9 cellular contexts compared by ENCODE assay signal in the genomic region with DNA sequence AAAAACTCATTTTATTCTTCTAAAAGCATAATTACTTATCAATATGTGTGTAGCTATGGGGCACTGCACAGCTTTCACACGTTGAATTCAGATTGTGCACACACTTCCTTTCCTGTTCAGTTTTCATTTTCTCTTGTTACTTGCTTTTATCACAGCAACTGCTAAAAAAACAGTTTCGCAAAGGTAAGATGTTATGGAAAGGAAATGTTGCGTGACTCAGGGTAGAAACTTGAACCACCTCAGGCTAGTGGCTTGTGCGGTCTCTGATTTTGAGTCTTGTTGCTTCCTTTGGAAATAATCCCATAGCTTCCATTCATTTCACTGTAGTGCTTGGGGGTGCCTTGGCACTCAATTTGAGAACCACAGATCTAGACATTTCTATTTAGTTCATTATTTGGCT.
DNase-seq lines count a peak whose midpoint lies in the region; ATAC-seq and TF ChIP-seq lines count a peak whose summit lies in the region.
"Had no signal": no experiment of that assay in that cellular context is flagged by ENCODE, and none has a peak within 500 bp of the region (broad histone marks: within the 10 kb centered on the region; RNA-seq: fewer than 3 reads in every experiment).

No MANE protein-coding gene starts in this region.

- peaks cover 8% of the 10 kb centered on the region for H3K27me3 Mint-ChIP-seq in T-helper 2 cell treated with Interferon-gamma antibody and Interleukin-4, amounts not matched to agents 5 μg/mL and 100 μg/mL, for 36 hours (ENCODE audit: low read depth)
- H3K27me3 Mint-ChIP-seq in osteocyte (ENCODE audit: unreplicated experiment) = no peaks in the 10 kb centered on the region

- H3K4me3 Mint-ChIP-seq in T-helper 2 cell treated with Interferon-gamma antibody and Interleukin-4, amounts not matched to agents 5 μg/mL and 100 μg/mL, for 36 hours = peak overlapping the region; percentile 23
- H3K4me3 Mint-ChIP-seq in osteocyte (ENCODE audit: unreplicated experiment) = no peak overlapping the region

- H3K9me3 Mint-ChIP-seq in T-helper 2 cell treated with Interferon-gamma antibody and Interleukin-4, amounts not matched to agents 5 μg/mL and 100 μg/mL, for 36 hours = no peaks in the 10 kb centered on the region
- H3K9me3 Mint-ChIP-seq in osteocyte (ENCODE audit: unreplicated experiment) = peaks cover 4% of the 10 kb centered on the region

- peak; percentile 68 for ATAC-seq in HG02973 (IDR thresholded peaks at IDR 0.05; ENCODE audit: unreplicated experiment)
- ATAC-seq in HG02981 (IDR thresholded peaks at IDR 0.05; ENCODE audit: unreplicated experiment) = no peak
- no peak for ATAC-seq in left colon

- DNase-seq in activated CD4-positive, alpha-beta T cell treated with anti-CD3 and anti-CD28 coated beads for 48 hours = peak; percentile 5
- DNase-seq in activated CD4-positive, alpha-beta T cell treated with anti-CD3 and anti-CD28 coated beads for 1 hour = no peak
- DNase-seq in T-helper 2 cell treated with Interferon-gamma antibody and Interleukin-4, amounts not matched to agents 5 μg/mL and 100 μg/mL, for 36 hours (ENCODE audit: low spot score) = peak; percentile 46
- DNase-seq in osteocyte (ENCODE audit: extremely low spot score, unreplicated experiment) = no peak
- no peak for DNase-seq in foreskin melanocyte
- DNase-seq in left colon = no peak
- DNase-seq: SHP77 had no signal

- intact Hi-C loops in left colon (cut with DNase I, micrococcal nuclease) = no loop called here

- peak overlapping the region; percentile 59 for H3K27ac Mint-ChIP-seq in T-helper 2 cell treated with Interferon-gamma antibody and Interleukin-4, amounts not matched to agents 5 μg/mL and 100 μg/mL, for 36 hours
- peak overlapping the region; percentile 62 for H3K27ac Mint-ChIP-seq in osteocyte (ENCODE audit: unreplicated experiment)

- TF ChIP-seq CTCF in osteocyte (IDR thresholded peaks at IDR 0.05) = no peak

- peaks cover 1% of the 10 kb centered on the region for H3K36me3 Mint-ChIP-seq in T-helper 2 cell treated with Interferon-gamma antibody and Interleukin-4, amounts not matched to agents 5 μg/mL and 100 μg/mL, for 36 hours (ENCODE audit: low read depth)
- H3K36me3 Mint-ChIP-seq in osteocyte (ENCODE audit: unreplicated experiment) = no peaks in the 10 kb centered on the region

- peaks cover 23% of the 10 kb centered on the region for H3K4me1 Mint-ChIP-seq in T-helper 2 cell treated with Interferon-gamma antibody and Interleukin-4, amounts not matched to agents 5 μg/mL and 100 μg/mL, for 36 hours (ENCODE audit: low read depth)
- peaks cover 57% of the 10 kb centered on the region for H3K4me1 Mint-ChIP-seq in osteocyte (ENCODE audit: unreplicated experiment)

Comparison
In these comparisons a context has a peak if more than half of its experiments do, and no peak if none do; other contexts are left out.
1. DNase-seq: peak in activated CD4-positive, alpha-beta T cell treated with anti-CD3 and anti-CD28 coated beads for 48 hours (single experiment) and T-helper 2 cell treated with Interferon-gamma antibody and Interleukin-4, amounts not matched to agents 5 μg/mL and 100 μg/mL, for 36 hours (single experiment); none in activated CD4-positive, alpha-beta T cell treated with anti-CD3 and anti-CD28 coated beads for 1 hour (single experiment), osteocyte (single experiment), foreskin melanocyte (single experiment) and left colon (0 of 2).